In genomic region chr10:31033166-31033565, GRCh38 we compare ENCODE assay signal across 1 cellular context.
TF ChIP-seq lines count a peak whose summit lies in the region.

No MANE protein-coding gene starts in this region.

TF ChIP-seq in A549, 52 proteins besides CTCF, POLR2A, EP300 and RAD21 (continued from another document):
- TF ChIP-seq ELK1 (IDR thresholded peaks at IDR 0.05; ENCODE audit: low read depth, low read length) = no peak
- TF ChIP-seq HOXB5 (CRISPR knock-in tag; IDR thresholded peaks at IDR 0.05) = no peak
- no peak for TF ChIP-seq TFCP2L1 (CRISPR knock-in tag; IDR thresholded peaks at IDR 0.05)
- no peak for TF ChIP-seq HOXB13 (CRISPR knock-in tag; IDR thresholded peaks at IDR 0.05; ENCODE audit: low read depth)
- no peak for TF ChIP-seq FOSL2 (IDR thresholded peaks at IDR 0.05)
- TF ChIP-seq FOSL2 (CRISPR knock-in tag; IDR thresholded peaks at IDR 0.05) = no peak
- no peak for TF ChIP-seq NPAS2 (CRISPR knock-in tag; IDR thresholded peaks at IDR 0.05; ENCODE audit: borderline replicate concordance)
- no peak for TF ChIP-seq MAX (IDR thresholded peaks at IDR 0.05)
TF ChIP-seq in A549: peak in this region for 0.
